Comparison of ENCODE assay signal across 2 cellular contexts in the genomic region with DNA sequence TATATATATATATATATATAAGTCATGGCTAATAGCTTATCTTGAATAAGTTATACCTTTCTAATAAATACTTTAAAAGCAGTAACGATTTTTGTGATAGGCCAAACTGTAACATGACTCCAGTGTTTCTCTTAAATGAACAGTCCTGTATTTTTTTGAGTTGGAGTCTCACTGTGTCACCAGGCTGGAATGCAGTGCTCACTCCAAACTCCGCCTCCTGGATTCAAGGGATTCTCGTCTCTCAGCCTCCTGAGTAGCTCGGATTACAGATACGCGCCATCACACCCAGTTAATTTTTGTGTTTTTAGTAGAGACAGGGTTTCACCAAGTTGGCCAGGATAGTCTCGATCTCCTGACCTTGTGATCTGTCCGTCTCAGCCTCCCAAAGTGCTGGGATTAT.
TF ChIP-seq lines count a peak whose summit lies in the region.

No MANE protein-coding gene starts in this region.

TF ChIP-seq in HCT116, 20 proteins besides CTCF, POLR2A, EP300 and RAD21 (continued from another document):
- TF ChIP-seq, protein P1, sequence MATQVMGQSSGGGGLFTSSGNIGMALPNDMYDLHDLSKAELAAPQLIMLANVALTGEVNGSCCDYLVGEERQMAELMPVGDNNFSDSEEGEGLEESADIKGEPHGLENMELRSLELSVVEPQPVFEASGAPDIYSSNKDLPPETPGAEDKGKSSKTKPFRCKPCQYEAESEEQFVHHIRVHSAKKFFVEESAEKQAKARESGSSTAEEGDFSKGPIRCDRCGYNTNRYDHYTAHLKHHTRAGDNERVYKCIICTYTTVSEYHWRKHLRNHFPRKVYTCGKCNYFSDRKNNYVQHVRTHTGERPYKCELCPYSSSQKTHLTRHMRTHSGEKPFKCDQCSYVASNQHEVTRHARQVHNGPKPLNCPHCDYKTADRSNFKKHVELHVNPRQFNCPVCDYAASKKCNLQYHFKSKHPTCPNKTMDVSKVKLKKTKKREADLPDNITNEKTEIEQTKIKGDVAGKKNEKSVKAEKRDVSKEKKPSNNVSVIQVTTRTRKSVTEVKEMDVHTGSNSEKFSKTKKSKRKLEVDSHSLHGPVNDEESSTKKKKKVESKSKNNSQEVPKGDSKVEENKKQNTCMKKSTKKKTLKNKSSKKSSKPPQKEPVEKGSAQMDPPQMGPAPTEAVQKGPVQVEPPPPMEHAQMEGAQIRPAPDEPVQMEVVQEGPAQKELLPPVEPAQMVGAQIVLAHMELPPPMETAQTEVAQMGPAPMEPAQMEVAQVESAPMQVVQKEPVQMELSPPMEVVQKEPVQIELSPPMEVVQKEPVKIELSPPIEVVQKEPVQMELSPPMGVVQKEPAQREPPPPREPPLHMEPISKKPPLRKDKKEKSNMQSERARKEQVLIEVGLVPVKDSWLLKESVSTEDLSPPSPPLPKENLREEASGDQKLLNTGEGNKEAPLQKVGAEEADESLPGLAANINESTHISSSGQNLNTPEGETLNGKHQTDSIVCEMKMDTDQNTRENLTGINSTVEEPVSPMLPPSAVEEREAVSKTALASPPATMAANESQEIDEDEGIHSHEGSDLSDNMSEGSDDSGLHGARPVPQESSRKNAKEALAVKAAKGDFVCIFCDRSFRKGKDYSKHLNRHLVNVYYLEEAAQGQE (IDR thresholded peaks at IDR 0.05; ENCODE audit: low read depth): no peak
- TF ChIP-seq POLR2AphosphoS5 (IDR thresholded peaks at IDR 0.05; ENCODE audit: low read depth, low read length): no peak
- TF ChIP-seq EGR1 (IDR thresholded peaks at IDR 0.05; ENCODE audit: low read depth): no peak
- no peak for TF ChIP-seq JUND (IDR thresholded peaks at IDR 0.05)
- no peak for TF ChIP-seq ZNF274 (IDR thresholded peaks at IDR 0.05; ENCODE audit: low read depth, low read length)

TF ChIP-seq in WTC11, 78 proteins besides CTCF, POLR2A, EP300 and RAD21 (continued from another document):
- TF ChIP-seq, protein P2, sequence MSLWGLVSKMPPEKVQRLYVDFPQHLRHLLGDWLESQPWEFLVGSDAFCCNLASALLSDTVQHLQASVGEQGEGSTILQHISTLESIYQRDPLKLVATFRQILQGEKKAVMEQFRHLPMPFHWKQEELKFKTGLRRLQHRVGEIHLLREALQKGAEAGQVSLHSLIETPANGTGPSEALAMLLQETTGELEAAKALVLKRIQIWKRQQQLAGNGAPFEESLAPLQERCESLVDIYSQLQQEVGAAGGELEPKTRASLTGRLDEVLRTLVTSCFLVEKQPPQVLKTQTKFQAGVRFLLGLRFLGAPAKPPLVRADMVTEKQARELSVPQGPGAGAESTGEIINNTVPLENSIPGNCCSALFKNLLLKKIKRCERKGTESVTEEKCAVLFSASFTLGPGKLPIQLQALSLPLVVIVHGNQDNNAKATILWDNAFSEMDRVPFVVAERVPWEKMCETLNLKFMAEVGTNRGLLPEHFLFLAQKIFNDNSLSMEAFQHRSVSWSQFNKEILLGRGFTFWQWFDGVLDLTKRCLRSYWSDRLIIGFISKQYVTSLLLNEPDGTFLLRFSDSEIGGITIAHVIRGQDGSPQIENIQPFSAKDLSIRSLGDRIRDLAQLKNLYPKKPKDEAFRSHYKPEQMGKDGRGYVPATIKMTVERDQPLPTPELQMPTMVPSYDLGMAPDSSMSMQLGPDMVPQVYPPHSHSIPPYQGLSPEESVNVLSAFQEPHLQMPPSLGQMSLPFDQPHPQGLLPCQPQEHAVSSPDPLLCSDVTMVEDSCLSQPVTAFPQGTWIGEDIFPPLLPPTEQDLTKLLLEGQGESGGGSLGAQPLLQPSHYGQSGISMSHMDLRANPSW (CRISPR knock-in tag; conservative IDR thresholded peaks at IDR 0.05; ENCODE audit: low read depth): no peak
- TF ChIP-seq ESRRA (CRISPR knock-in tag; IDR thresholded peaks at IDR 0.05; ENCODE audit: borderline replicate concordance) (no peak), GABPB1 (CRISPR knock-in tag; IDR thresholded peaks at IDR 0.05) (no peak)
TF ChIP-seq in WTC11: peak in this region for 0.
